ENCODE assay signal across 26 cellular contexts in genomic region chr17:48290378-48290777, GRCh38.
"Had no signal": no experiment of that assay in that cellular context is flagged by ENCODE, and none has a peak within 500 bp of the region (broad histone marks: within the 10 kb centered on the region; RNA-seq: fewer than 3 reads in every experiment).

No MANE protein-coding gene starts in this region.

- H2AFZ ChIP-seq: parathyroid adenoma had no signal

- ATAC-seq: activated CD8-positive, alpha-beta T cell treated with anti-CD3 and anti-CD28 coated beads, Interleukin-2, amount 10 ng/mL, durations not matched to agents 7 days and 5 days; activated T-cell treated with anti-CD3 and anti-CD28 coated beads, Interleukin-2, amount 50 U/mL, for 4 hours; gastrocnemius medialis; left ventricle myocardium superior; naive thymus-derived CD8-positive, alpha-beta T cell; right lobe of liver; stimulated activated naive CD8-positive, alpha-beta T cell treated with anti-CD3 and anti-CD28 coated beads, Interleukin-15, amount 100 ng/mL, for 72 hours had no signal

- H3K36me3 Mint-ChIP-seq: memory B cell had no signal

- H3K4me3 Mint-ChIP-seq: activated CD4-positive, alpha-beta T cell treated with anti-CD3 and anti-CD28 coated beads, Interleukin-2, amount 10 ng/mL, durations not matched to agents 24 days and 14 days; activated CD8-positive, alpha-beta T cell treated with anti-CD3 and anti-CD28 coated beads, Interleukin-2, amount 10 ng/mL, durations not matched to agents 7 days and 5 days; activated T-cell treated with anti-CD3 and anti-CD28 coated beads, Interleukin-2, amount 50 U/mL, for 4 hours; immature natural killer cell; memory B cell; naive thymus-derived CD8-positive, alpha-beta T cell; stimulated activated naive CD8-positive, alpha-beta T cell treated with anti-CD3 and anti-CD28 coated beads, Interleukin-15, amount 100 ng/mL, for 72 hours had no signal

- H3K27me3 ChIP-seq: gastrocnemius medialis had no signal

- H3K9me3 ChIP-seq: gastrocnemius medialis, right lobe of liver, suprapubic skin, transverse colon, uterus had no signal

- FAIRE-seq: colon, small intestine had no signal

- H3K9me3 Mint-ChIP-seq: activated CD4-positive, alpha-beta T cell treated with anti-CD3 and anti-CD28 coated beads, Interleukin-2, amount 10 ng/mL, durations not matched to agents 24 days and 14 days; activated T-cell treated with anti-CD3 and anti-CD28 coated beads, Interleukin-2, amount 50 U/mL, for 4 hours; immature natural killer cell; memory B cell; naive thymus-derived CD8-positive, alpha-beta T cell; stimulated activated naive CD8-positive, alpha-beta T cell treated with anti-CD3 and anti-CD28 coated beads, Interleukin-15, amount 100 ng/mL, for 72 hours had no signal

- DNase-seq: activated CD4-positive, alpha-beta T cell treated with anti-CD3 and anti-CD28 coated beads, Interleukin-2, amount 10 ng/mL, durations not matched to agents 24 days and 14 days; activated CD4-positive, CD25-positive, alpha-beta regulatory T cell; activated CD8-positive, alpha-beta memory T cell treated with anti-CD3 and anti-CD28 coated beads, Interleukin-2, amount 50 U/mL, for 4 hours; activated CD8-positive, alpha-beta T cell treated with anti-CD3 and anti-CD28 coated beads, Interleukin-2, amount 10 ng/mL, durations not matched to agents 7 days and 5 days; activated naive CD4-positive, alpha-beta T cell treated with anti-CD3 and anti-CD28 coated beads, Interleukin-2, amount 50 U/mL, for 16 hours; activated T-cell treated with anti-CD3 and anti-CD28 coated beads, Interleukin-2, amount 50 U/mL, for 4 hours; aorta; brain microvascular endothelial cell; central memory CD4-positive, alpha-beta T cell; gastrocnemius medialis; head of caudate nucleus; immature natural killer cell; kidney glomerular epithelial cell; left ventricle myocardium superior; naive thymus-derived CD8-positive, alpha-beta T cell; right lobe of liver; small intestine; stimulated activated CD4-positive, alpha-beta T cell treated with anti-CD3 and anti-CD28 coated beads, Interleukin-4, amount 100 ng/mL, for 1 hour; stimulated activated naive CD8-positive, alpha-beta T cell treated with anti-CD3 and anti-CD28 coated beads, Interleukin-15, amount 100 ng/mL, for 72 hours; T1000; transverse colon; uterus had no signal

- H3K27ac Mint-ChIP-seq: activated CD4-positive, alpha-beta T cell treated with anti-CD3 and anti-CD28 coated beads, Interleukin-2, amount 10 ng/mL, durations not matched to agents 24 days and 14 days; activated CD8-positive, alpha-beta T cell treated with anti-CD3 and anti-CD28 coated beads, Interleukin-2, amount 10 ng/mL, durations not matched to agents 7 days and 5 days; memory B cell; naive thymus-derived CD8-positive, alpha-beta T cell; stimulated activated naive CD8-positive, alpha-beta T cell treated with anti-CD3 and anti-CD28 coated beads, Interleukin-15, amount 100 ng/mL, for 72 hours had no signal

- H3K79me2 ChIP-seq: parathyroid adenoma had no signal

- H3K36me3 ChIP-seq: brain microvascular endothelial cell, gastrocnemius medialis, right lobe of liver, suprapubic skin, transverse colon, uterus had no signal

- H3K4me3 ChIP-seq: gastrocnemius medialis, right lobe of liver, suprapubic skin, transverse colon, uterus had no signal

- H3K4me1 ChIP-seq: parathyroid adenoma, right lobe of liver, suprapubic skin, uterus had no signal

- H3K27ac ChIP-seq: brain microvascular endothelial cell, gastrocnemius medialis, parathyroid adenoma, right lobe of liver, suprapubic skin, transverse colon, uterus had no signal

- H3K27me3 Mint-ChIP-seq: activated CD4-positive, alpha-beta T cell treated with anti-CD3 and anti-CD28 coated beads, Interleukin-2, amount 10 ng/mL, durations not matched to agents 24 days and 14 days; naive thymus-derived CD8-positive, alpha-beta T cell; stimulated activated naive CD8-positive, alpha-beta T cell treated with anti-CD3 and anti-CD28 coated beads, Interleukin-15, amount 100 ng/mL, for 72 hours had no signal
